Comparison of ENCODE assay signal across 2 cellular contexts in genomic region chr6:41577865-41578713, GRCh38.
TF ChIP-seq lines count a peak whose summit lies in the region.

No MANE protein-coding gene starts in this region.

TF ChIP-seq in K562, 482 proteins besides CTCF, POLR2A, EP300 and RAD21 (continued from another document and continues in another):
- TF ChIP-seq, protein P1, sequence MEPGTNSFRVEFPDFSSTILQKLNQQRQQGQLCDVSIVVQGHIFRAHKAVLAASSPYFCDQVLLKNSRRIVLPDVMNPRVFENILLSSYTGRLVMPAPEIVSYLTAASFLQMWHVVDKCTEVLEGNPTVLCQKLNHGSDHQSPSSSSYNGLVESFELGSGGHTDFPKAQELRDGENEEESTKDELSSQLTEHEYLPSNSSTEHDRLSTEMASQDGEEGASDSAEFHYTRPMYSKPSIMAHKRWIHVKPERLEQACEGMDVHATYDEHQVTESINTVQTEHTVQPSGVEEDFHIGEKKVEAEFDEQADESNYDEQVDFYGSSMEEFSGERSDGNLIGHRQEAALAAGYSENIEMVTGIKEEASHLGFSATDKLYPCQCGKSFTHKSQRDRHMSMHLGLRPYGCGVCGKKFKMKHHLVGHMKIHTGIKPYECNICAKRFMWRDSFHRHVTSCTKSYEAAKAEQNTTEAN (CRISPR knock-in tag; IDR thresholded peaks at IDR 0.05), result no peak
- TF ChIP-seq ZNF197 (CRISPR knock-in tag; IDR thresholded peaks at IDR 0.05; ENCODE audit: low read depth), result no peak
- TF ChIP-seq, protein P2, sequence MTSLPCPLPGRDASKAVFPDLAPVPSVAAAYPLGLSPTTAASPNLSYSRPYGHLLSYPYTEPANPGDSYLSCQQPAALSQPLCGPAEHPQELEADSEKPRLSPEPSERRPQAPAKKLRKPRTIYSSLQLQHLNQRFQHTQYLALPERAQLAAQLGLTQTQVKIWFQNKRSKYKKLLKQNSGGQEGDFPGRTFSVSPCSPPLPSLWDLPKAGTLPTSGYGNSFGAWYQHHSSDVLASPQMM (CRISPR knock-in tag; IDR thresholded peaks at IDR 0.05), result no peak
- no peak for TF ChIP-seq ZNF184 (CRISPR knock-in tag; IDR thresholded peaks at IDR 0.05)
- TF ChIP-seq NONO (IDR thresholded peaks at IDR 0.05; ENCODE audit: low read depth in 2 of 2, low read length in 1 of 2), result peak in 1 of 2 experiments; percentile 36; a peak in 1 of 4 replicates
- no peak for TF ChIP-seq E2F3 (CRISPR knock-in tag; IDR thresholded peaks at IDR 0.05)
- no peak for TF ChIP-seq GABPB1 (CRISPR knock-in tag; IDR thresholded peaks at IDR 0.05)
- TF ChIP-seq ASH1L (IDR thresholded peaks at IDR 0.05; ENCODE audit: borderline replicate concordance, low read depth, partially characterized antibody), result no peak
- TF ChIP-seq MYBL2 (IDR thresholded peaks at IDR 0.05; ENCODE audit: low read depth), result no peak
- TF ChIP-seq MYBL2 (CRISPR knock-in tag; IDR thresholded peaks at IDR 0.05; ENCODE audit: borderline replicate concordance), result no peak
- TF ChIP-seq, protein P3, sequence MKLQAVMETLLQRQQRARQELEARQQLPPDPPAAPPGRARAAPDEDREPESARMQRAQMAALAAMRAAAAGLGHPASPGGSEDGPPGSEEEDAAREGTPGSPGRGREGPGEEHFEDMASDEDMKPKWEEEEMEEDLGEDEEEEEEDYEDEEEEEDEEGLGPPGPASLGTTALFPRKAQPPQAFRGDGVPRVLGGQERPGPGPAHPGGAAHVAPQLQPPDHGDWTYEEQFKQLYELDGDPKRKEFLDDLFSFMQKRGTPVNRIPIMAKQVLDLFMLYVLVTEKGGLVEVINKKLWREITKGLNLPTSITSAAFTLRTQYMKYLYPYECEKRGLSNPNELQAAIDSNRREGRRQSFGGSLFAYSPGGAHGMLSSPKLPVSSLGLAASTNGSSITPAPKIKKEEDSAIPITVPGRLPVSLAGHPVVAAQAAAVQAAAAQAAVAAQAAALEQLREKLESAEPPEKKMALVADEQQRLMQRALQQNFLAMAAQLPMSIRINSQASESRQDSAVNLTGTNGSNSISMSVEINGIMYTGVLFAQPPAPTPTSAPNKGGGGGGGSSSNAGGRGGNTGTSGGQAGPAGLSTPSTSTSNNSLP (IDR thresholded peaks at IDR 0.05; ENCODE audit: borderline replicate concordance, low read depth, low read length), result no peak
- TF ChIP-seq FOXJ2 (tag; IDR thresholded peaks at IDR 0.05), result no peak
- TF ChIP-seq SRSF9 (IDR thresholded peaks at IDR 0.05; ENCODE audit: borderline replicate concordance, low read depth, low read length), result no peak
- no peak for TF ChIP-seq ZNF282 (CRISPR knock-in tag; IDR thresholded peaks at IDR 0.05)
- no peak for TF ChIP-seq RCOR1 (IDR thresholded peaks at IDR 0.05; ENCODE audit: borderline replicate concordance in 1 of 2, low read depth in 2 of 2, low read length in 2 of 2)
- no peak for TF ChIP-seq KHSRP (IDR thresholded peaks at IDR 0.05)
- TF ChIP-seq XRCC4 (IDR thresholded peaks at IDR 0.05; ENCODE audit: extremely low read depth, insufficient read depth, insufficient read length), result no peak
- TF ChIP-seq ZNF436 (CRISPR knock-in tag; IDR thresholded peaks at IDR 0.05), result no peak
- TF ChIP-seq AFF4 (CRISPR knock-in tag; IDR thresholded peaks at IDR 0.05), result no peak
- peak; percentile 31; the same call in 1 of the 2 replicates for TF ChIP-seq PHF8 (IDR thresholded peaks at IDR 0.05; ENCODE audit: borderline replicate concordance, low read length)
- TF ChIP-seq TARDBP (IDR thresholded peaks at IDR 0.05), result no peak
- TF ChIP-seq SNIP1 (IDR thresholded peaks at IDR 0.05; ENCODE audit: low read depth), result no peak
- TF ChIP-seq ZBTB5 (IDR thresholded peaks at IDR 0.05), result no peak
- no peak for TF ChIP-seq ZNF24 (IDR thresholded peaks at IDR 0.05)
- no peak for TF ChIP-seq GTF2E2 (tag; IDR thresholded peaks at IDR 0.05)

TF ChIP-seq in HepG2, 621 proteins besides CTCF, POLR2A, EP300 and RAD21 (continued from another document and continues in another):
- TF ChIP-seq ZNF589 (CRISPR knock-in tag; conservative IDR thresholded peaks at IDR 0.05), result 0 out of 2 replicates have a peak, but pooled peaks have one; percentile 41
- peak; percentile 49; the same call in 1 of the 2 replicates for TF ChIP-seq BORCS8-MEF2B (CRISPR knock-in tag; IDR thresholded peaks at IDR 0.05)
- peak; percentile 68 for TF ChIP-seq ZNF329 (CRISPR knock-in tag; IDR thresholded peaks at IDR 0.05; ENCODE audit: low read depth)
- TF ChIP-seq, protein P4, sequence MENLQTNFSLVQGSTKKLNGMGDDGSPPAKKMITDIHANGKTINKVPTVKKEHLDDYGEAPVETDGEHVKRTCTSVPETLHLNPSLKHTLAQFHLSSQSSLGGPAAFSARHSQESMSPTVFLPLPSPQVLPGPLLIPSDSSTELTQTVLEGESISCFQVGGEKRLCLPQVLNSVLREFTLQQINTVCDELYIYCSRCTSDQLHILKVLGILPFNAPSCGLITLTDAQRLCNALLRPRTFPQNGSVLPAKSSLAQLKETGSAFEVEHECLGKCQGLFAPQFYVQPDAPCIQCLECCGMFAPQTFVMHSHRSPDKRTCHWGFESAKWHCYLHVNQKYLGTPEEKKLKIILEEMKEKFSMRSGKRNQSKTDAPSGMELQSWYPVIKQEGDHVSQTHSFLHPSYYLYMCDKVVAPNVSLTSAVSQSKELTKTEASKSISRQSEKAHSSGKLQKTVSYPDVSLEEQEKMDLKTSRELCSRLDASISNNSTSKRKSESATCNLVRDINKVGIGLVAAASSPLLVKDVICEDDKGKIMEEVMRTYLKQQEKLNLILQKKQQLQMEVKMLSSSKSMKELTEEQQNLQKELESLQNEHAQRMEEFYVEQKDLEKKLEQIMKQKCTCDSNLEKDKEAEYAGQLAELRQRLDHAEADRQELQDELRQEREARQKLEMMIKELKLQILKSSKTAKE (CRISPR knock-in tag; IDR thresholded peaks at IDR 0.05; ENCODE audit: borderline replicate concordance), result peak; percentile 97
- peak; percentile 87 for TF ChIP-seq SOX5 (CRISPR knock-in tag; IDR thresholded peaks at IDR 0.05; ENCODE audit: borderline replicate concordance)
- TF ChIP-seq, protein P5, sequence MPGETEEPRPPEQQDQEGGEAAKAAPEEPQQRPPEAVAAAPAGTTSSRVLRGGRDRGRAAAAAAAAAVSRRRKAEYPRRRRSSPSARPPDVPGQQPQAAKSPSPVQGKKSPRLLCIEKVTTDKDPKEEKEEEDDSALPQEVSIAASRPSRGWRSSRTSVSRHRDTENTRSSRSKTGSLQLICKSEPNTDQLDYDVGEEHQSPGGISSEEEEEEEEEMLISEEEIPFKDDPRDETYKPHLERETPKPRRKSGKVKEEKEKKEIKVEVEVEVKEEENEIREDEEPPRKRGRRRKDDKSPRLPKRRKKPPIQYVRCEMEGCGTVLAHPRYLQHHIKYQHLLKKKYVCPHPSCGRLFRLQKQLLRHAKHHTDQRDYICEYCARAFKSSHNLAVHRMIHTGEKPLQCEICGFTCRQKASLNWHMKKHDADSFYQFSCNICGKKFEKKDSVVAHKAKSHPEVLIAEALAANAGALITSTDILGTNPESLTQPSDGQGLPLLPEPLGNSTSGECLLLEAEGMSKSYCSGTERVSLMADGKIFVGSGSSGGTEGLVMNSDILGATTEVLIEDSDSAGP (CRISPR knock-in tag; IDR thresholded peaks at IDR 0.05; ENCODE audit: borderline replicate concordance), result peak; percentile 90
- peak; percentile 76; the same call in 1 of the 2 replicates for TF ChIP-seq ZBTB7A (CRISPR knock-in tag; IDR thresholded peaks at IDR 0.05)
- TF ChIP-seq DMAP1 (CRISPR knock-in tag; IDR thresholded peaks at IDR 0.05), result peak; percentile 32; the same call in 1 of the 2 replicates
- peak; percentile 37; the same call in 1 of the 2 replicates for TF ChIP-seq NFKBIZ (CRISPR knock-in tag; IDR thresholded peaks at IDR 0.05)
- TF ChIP-seq ZFP82 (CRISPR knock-in tag; IDR thresholded peaks at IDR 0.05; ENCODE audit: borderline replicate concordance), result peak; percentile 70; the same call in 1 of the 2 replicates
- TF ChIP-seq BRCA1 (CRISPR knock-in tag; IDR thresholded peaks at IDR 0.05), result peak; percentile 51; the same call in 1 of the 2 replicates
- TF ChIP-seq ZNF430 (CRISPR knock-in tag; IDR thresholded peaks at IDR 0.05), result peak; percentile 70
- TF ChIP-seq, protein P6, sequence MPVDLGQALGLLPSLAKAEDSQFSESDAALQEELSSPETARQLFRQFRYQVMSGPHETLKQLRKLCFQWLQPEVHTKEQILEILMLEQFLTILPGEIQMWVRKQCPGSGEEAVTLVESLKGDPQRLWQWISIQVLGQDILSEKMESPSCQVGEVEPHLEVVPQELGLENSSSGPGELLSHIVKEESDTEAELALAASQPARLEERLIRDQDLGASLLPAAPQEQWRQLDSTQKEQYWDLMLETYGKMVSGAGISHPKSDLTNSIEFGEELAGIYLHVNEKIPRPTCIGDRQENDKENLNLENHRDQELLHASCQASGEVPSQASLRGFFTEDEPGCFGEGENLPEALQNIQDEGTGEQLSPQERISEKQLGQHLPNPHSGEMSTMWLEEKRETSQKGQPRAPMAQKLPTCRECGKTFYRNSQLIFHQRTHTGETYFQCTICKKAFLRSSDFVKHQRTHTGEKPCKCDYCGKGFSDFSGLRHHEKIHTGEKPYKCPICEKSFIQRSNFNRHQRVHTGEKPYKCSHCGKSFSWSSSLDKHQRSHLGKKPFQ (CRISPR knock-in tag; IDR thresholded peaks at IDR 0.05; ENCODE audit: insufficient replicate concordance), result no peak
- peak; percentile 88 for TF ChIP-seq TBX2 (CRISPR knock-in tag; IDR thresholded peaks at IDR 0.05; ENCODE audit: borderline replicate concordance)
- TF ChIP-seq ZNF761 (CRISPR knock-in tag; conservative IDR thresholded peaks at IDR 0.05), result no peak
- no peak for TF ChIP-seq ARNT (IDR thresholded peaks at IDR 0.05)
- no peak for TF ChIP-seq NFRKB (IDR thresholded peaks at IDR 0.05)
- TF ChIP-seq, protein P7, sequence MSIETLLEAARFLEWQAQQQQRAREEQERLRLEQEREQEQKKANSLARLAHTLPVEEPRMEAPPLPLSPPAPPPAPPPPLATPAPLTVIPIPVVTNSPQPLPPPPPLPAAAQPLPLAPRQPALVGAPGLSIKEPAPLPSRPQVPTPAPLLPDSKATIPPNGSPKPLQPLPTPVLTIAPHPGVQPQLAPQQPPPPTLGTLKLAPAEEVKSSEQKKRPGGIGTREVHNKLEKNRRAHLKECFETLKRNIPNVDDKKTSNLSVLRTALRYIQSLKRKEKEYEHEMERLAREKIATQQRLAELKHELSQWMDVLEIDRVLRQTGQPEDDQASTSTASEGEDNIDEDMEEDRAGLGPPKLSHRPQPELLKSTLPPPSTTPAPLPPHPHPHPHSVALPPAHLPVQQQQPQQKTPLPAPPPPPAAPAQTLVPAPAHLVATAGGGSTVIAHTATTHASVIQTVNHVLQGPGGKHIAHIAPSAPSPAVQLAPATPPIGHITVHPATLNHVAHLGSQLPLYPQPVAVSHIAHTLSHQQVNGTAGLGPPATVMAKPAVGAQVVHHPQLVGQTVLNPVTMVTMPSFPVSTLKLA (IDR thresholded peaks at IDR 0.05), result peak; percentile 73
- TF ChIP-seq IRF2 (CRISPR knock-in tag; IDR thresholded peaks at IDR 0.05), result peak; percentile 93
- TF ChIP-seq ZNF839 (CRISPR knock-in tag; IDR thresholded peaks at IDR 0.05; ENCODE audit: borderline replicate concordance), result 0 out of 2 replicates have a peak, but pooled peaks have one; percentile 34
- TF ChIP-seq NFYB (CRISPR knock-in tag; IDR thresholded peaks at IDR 0.05), result peak; percentile 14; the same call in 1 of the 2 replicates
- peak; percentile 84 for TF ChIP-seq XRCC5 (optimal IDR thresholded peaks at IDR 0.05; ENCODE audit: low read length)
- peak; percentile 40 for TF ChIP-seq JARID2 (CRISPR knock-in tag; IDR thresholded peaks at IDR 0.05; ENCODE audit: insufficient replicate concordance)
- peak; percentile 95 for TF ChIP-seq ZNF747 (CRISPR knock-in tag; IDR thresholded peaks at IDR 0.05; ENCODE audit: borderline replicate concordance)
- peak; percentile 82; the same call in 1 of the 2 replicates for TF ChIP-seq ZBTB7B (CRISPR knock-in tag; IDR thresholded peaks at IDR 0.05)
- TF ChIP-seq ZNF891 (CRISPR knock-in tag; IDR thresholded peaks at IDR 0.05), result peak; percentile 98
- TF ChIP-seq ZNF792 (CRISPR knock-in tag; IDR thresholded peaks at IDR 0.05), result peak; percentile 94
- no peak for TF ChIP-seq ARID2 (CRISPR knock-in tag; IDR thresholded peaks at IDR 0.05; ENCODE audit: borderline replicate concordance)
- 0 out of 2 replicates have a peak, but pooled peaks have one; percentile 22 for TF ChIP-seq NFYC (CRISPR knock-in tag; IDR thresholded peaks at IDR 0.05)
- TF ChIP-seq, protein P8, sequence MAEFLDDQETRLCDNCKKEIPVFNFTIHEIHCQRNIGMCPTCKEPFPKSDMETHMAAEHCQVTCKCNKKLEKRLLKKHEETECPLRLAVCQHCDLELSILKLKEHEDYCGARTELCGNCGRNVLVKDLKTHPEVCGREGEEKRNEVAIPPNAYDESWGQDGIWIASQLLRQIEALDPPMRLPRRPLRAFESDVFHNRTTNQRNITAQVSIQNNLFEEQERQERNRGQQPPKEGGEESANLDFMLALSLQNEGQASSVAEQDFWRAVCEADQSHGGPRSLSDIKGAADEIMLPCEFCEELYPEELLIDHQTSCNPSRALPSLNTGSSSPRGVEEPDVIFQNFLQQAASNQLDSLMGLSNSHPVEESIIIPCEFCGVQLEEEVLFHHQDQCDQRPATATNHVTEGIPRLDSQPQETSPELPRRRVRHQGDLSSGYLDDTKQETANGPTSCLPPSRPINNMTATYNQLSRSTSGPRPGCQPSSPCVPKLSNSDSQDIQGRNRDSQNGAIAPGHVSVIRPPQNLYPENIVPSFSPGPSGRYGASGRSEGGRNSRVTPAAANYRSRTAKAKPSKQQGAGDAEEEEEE (CRISPR knock-in tag; IDR thresholded peaks at IDR 0.05; ENCODE audit: borderline replicate concordance), result 0 out of 2 replicates have a peak, but pooled peaks have one; percentile 44
- peak in 1 of 2 experiments; percentile 21; a peak in 1 of 4 replicates for TF ChIP-seq NR2F1 (CRISPR knock-in tag; IDR thresholded peaks at IDR 0.05)
- TF ChIP-seq ZNF644 (CRISPR knock-in tag; IDR thresholded peaks at IDR 0.05; ENCODE audit: low read depth), result no peak; the same call in 1 of the 2 replicates
- peak; percentile 18 for TF ChIP-seq ZFP36 (IDR thresholded peaks at IDR 0.05; ENCODE audit: borderline replicate concordance, low read depth, low read length, partially characterized antibody)
- peak; percentile 93 for TF ChIP-seq ZNF775 (CRISPR knock-in tag; IDR thresholded peaks at IDR 0.05; ENCODE audit: borderline replicate concordance)
- TF ChIP-seq BRD4 (CRISPR knock-in tag; IDR thresholded peaks at IDR 0.05), result peak; percentile 28
- no peak for TF ChIP-seq PRDM15 (CRISPR knock-in tag; IDR thresholded peaks at IDR 0.05)
